ENCODE assay signal across 11 cellular contexts in genomic region chr17:50424246-50425000, GRCh38. TPM values are rescaled to one million over a fixed set of nuclear protein-coding genes. Genes with fewer than 3 reads are reported as not detected.
DNase-seq lines count a peak whose midpoint lies in the region; ATAC-seq and TF ChIP-seq lines count a peak whose summit lies in the region.
"Had no signal": no experiment of that assay in that cellular context is flagged by ENCODE, and none has a peak within 500 bp of the region (broad histone marks: within the 10 kb centered on the region; RNA-seq: fewer than 3 reads in every experiment).

No MANE protein-coding gene starts in this region.

- no TSS peak for BruUV-seq in MCF 10A (replicated peaks; lab: Mats Ljungman, UMichigan)

- H3K27me3 Mint-ChIP-seq in MCF 10A (ENCODE audit: insufficient read depth, unreplicated experiment) (no peaks in the 10 kb centered on the region), mesothelial cell of epicardium (ENCODE audit: low read depth) (no peaks in the 10 kb centered on the region)
- no peaks in the 10 kb centered on the region for H3K27me3 Mint-ChIP-seq in activated T-helper 1 cell treated with anti-CD3 and anti-CD28 coated beads, Interleukin-12 subunit alpha, Interleukin-12 subunit beta, Interleukin-2, Interleukin-4 antibody, amounts not matched to agents 30 ng/mL and 10 ng/mL and 1 ng/mL, durations not matched to agents 14 hours and 24 hours and 36 hours (ENCODE audit: insufficient read depth)

- CTCF ChIA-PET in MCF 10A (lab: Yijun Ruan, JAX) = interaction anchor here (4.0 kb wide), 1 partner anchor 27 kb away, joined by 37 read pairs; the partner anchor contains the start of gene LRRC59

- H3K4me3 ChIP-seq in breast epithelium (no peak overlapping the region), thyroid gland (replicated peaks in 1 of 3) (no peak overlapping the region)

- no peaks in the 10 kb centered on the region for H3K9me3 ChIP-seq in breast epithelium
- no peaks in the 10 kb centered on the region for H3K9me3 ChIP-seq in thyroid gland

- DNase-seq in breast epithelium (ENCODE audit: low spot score in 2 of 2) (no peak), MCF 10A (ENCODE audit: unreplicated experiment) (no peak), mesothelial cell of epicardium (ENCODE audit: low spot score in 2 of 2, unreplicated experiment in 2 of 2) (no peak), thyroid gland (no peak), NCI-H1417 treated with DMSO at 0.1 percent for 48 hours (lab: John Stamatoyannopoulos, UW) (no peak), hepatic stellate cell (ENCODE audit: low spot score) (no peak)
- DNase-seq in activated T-helper 1 cell treated with anti-CD3 and anti-CD28 coated beads, Interleukin-12 subunit alpha, Interleukin-12 subunit beta, Interleukin-2, Interleukin-4 antibody, amounts not matched to agents 30 ng/mL and 10 ng/mL and 1 ng/mL, durations not matched to agents 14 hours and 24 hours and 36 hours (ENCODE audit: low spot score) = no peak
- DNase-seq: activated CD8-positive, alpha-beta memory T cell treated with anti-CD3 and anti-CD28 coated beads, Interleukin-2, amount 50 U/mL, for 4 hours; RPMI8226 had no signal

- no peak overlapping the region for H3K27ac Mint-ChIP-seq in MCF 10A (ENCODE audit: low read depth, unreplicated experiment)
- H3K27ac Mint-ChIP-seq in activated T-helper 1 cell treated with anti-CD3 and anti-CD28 coated beads, Interleukin-12 subunit alpha, Interleukin-12 subunit beta, Interleukin-2, Interleukin-4 antibody, amounts not matched to agents 30 ng/mL and 10 ng/mL and 1 ng/mL, durations not matched to agents 14 hours and 24 hours and 36 hours = no peak overlapping the region
- H3K27ac Mint-ChIP-seq in mesothelial cell of epicardium = peak overlapping the region; percentile 86

- TF ChIP-seq CTCF in breast epithelium (IDR thresholded peaks at IDR 0.05) = no peak
- no peak for TF ChIP-seq CTCF in MCF 10A (IDR thresholded peaks at IDR 0.05; ENCODE audit: unreplicated experiment)
- TF ChIP-seq CTCF in mesothelial cell of epicardium (IDR thresholded peaks at IDR 0.05; ENCODE audit: unreplicated experiment) = no peak
- no peak for TF ChIP-seq CTCF in thyroid gland (IDR thresholded peaks at IDR 0.05)

- peaks cover 13% of the 10 kb centered on the region for H3K4me1 Mint-ChIP-seq in MCF 10A (ENCODE audit: insufficient read depth, unreplicated experiment)
- H3K4me1 Mint-ChIP-seq in activated T-helper 1 cell treated with anti-CD3 and anti-CD28 coated beads, Interleukin-12 subunit alpha, Interleukin-12 subunit beta, Interleukin-2, Interleukin-4 antibody, amounts not matched to agents 30 ng/mL and 10 ng/mL and 1 ng/mL, durations not matched to agents 14 hours and 24 hours and 36 hours (ENCODE audit: low read depth) = peaks cover 35% of the 10 kb centered on the region
- H3K4me1 Mint-ChIP-seq in mesothelial cell of epicardium = peaks cover 57% of the 10 kb centered on the region

- peak overlapping the region; percentile 86 to 91 for H3K27ac ChIP-seq in breast epithelium
- peak overlapping the region; percentile 87 to 92 (median 88) for H3K27ac ChIP-seq in thyroid gland

- no peaks in the 10 kb centered on the region for H3K36me3 ChIP-seq in breast epithelium
- no peaks in the 10 kb centered on the region for H3K36me3 ChIP-seq in thyroid gland

- H3K4me3 Mint-ChIP-seq in MCF 10A (ENCODE audit: unreplicated experiment) (no peak overlapping the region), mesothelial cell of epicardium (peak overlapping the region; percentile 78)
- peak overlapping the region; percentile 87 for H3K4me3 Mint-ChIP-seq in activated T-helper 1 cell treated with anti-CD3 and anti-CD28 coated beads, Interleukin-12 subunit alpha, Interleukin-12 subunit beta, Interleukin-2, Interleukin-4 antibody, amounts not matched to agents 30 ng/mL and 10 ng/mL and 1 ng/mL, durations not matched to agents 14 hours and 24 hours and 36 hours

- H3K4me1 ChIP-seq in breast epithelium = peaks cover 6 to 10% of the 10 kb centered on the region in 2 donors
- H3K4me1 ChIP-seq in thyroid gland = peaks cover 44 to 68% of the 10 kb centered on the region in 2 donors

- intact Hi-C loops in breast epithelium (cut with DNase I; ENCODE audit: low total_unique reads) = no loop called here
- intact Hi-C loops in MCF 10A (cut with micrococcal nuclease) = no loop called here
- intact Hi-C loops in activated T-helper 1 cell treated with anti-CD3 and anti-CD28 coated beads, Interleukin-12 subunit alpha, Interleukin-12 subunit beta, Interleukin-2, Interleukin-4 antibody, amounts not matched to agents 30 ng/mL and 10 ng/mL and 1 ng/mL, durations not matched to agents 14 hours and 24 hours and 36 hours (cut with micrococcal nuclease) = no loop called here
- intact Hi-C loops in thyroid gland (cut with DNase I) = no loop called here

- H3K9me3 Mint-ChIP-seq in MCF 10A (ENCODE audit: unreplicated experiment) (no peaks in the 10 kb centered on the region), mesothelial cell of epicardium (no peaks in the 10 kb centered on the region)
- no peaks in the 10 kb centered on the region for H3K9me3 Mint-ChIP-seq in activated T-helper 1 cell treated with anti-CD3 and anti-CD28 coated beads, Interleukin-12 subunit alpha, Interleukin-12 subunit beta, Interleukin-2, Interleukin-4 antibody, amounts not matched to agents 30 ng/mL and 10 ng/mL and 1 ng/mL, durations not matched to agents 14 hours and 24 hours and 36 hours

- peaks cover 6% of the 10 kb centered on the region for H3K36me3 Mint-ChIP-seq in MCF 10A (ENCODE audit: insufficient read depth, unreplicated experiment)
- H3K36me3 Mint-ChIP-seq in activated T-helper 1 cell treated with anti-CD3 and anti-CD28 coated beads, Interleukin-12 subunit alpha, Interleukin-12 subunit beta, Interleukin-2, Interleukin-4 antibody, amounts not matched to agents 30 ng/mL and 10 ng/mL and 1 ng/mL, durations not matched to agents 14 hours and 24 hours and 36 hours (ENCODE audit: low read depth) = peaks cover 2% of the 10 kb centered on the region
- H3K36me3 Mint-ChIP-seq in mesothelial cell of epicardium = no peaks in the 10 kb centered on the region

- POLR2A ChIA-PET in MCF 10A (lab: Yijun Ruan, JAX) = interaction anchor here (0.7 to 1.0 kb wide), 2 partner anchors 28 to 213 kb away, joined by 3 read pairs; partner anchors contain the start of gene LRRC59

- TF ChIP-seq POLR2A in breast epithelium (IDR thresholded peaks at IDR 0.05) = no peak
- no peak for TF ChIP-seq POLR2A in thyroid gland (IDR thresholded peaks at IDR 0.05)

- ATAC-seq in HG03175 (IDR thresholded peaks at IDR 0.05; ENCODE audit: unreplicated experiment) = no peak

- 68 to 71% methylated on average over 8 to 9 of the region's 9 CpGs for WGBS in thyroid gland, 2 donors

- H3K27me3 ChIP-seq in breast epithelium = no peaks in the 10 kb centered on the region
- no peaks in the 10 kb centered on the region for H3K27me3 ChIP-seq in thyroid gland

RNA-seq across cellular contexts. Expression of gene ACSF2, which starts 1.6 kb away (rescaled TPM):
- 10 to 100 TPM; 19.4 to 95.4 (median 86.3) TPM for total RNA-seq in breast epithelium
- total RNA-seq in MCF 10A (2022) = 10.5 and 17.8 TPM in 2 replicates
- total RNA-seq in activated T-helper 1 cell treated with anti-CD3 and anti-CD28 coated beads, Interleukin-12 subunit alpha, Interleukin-12 subunit beta, Interleukin-2, Interleukin-4 antibody, amounts not matched to agents 30 ng/mL and 10 ng/mL and 1 ng/mL, durations not matched to agents 14 hours and 24 hours and 36 hours = 8.8 and 11.3 TPM in 2 replicates
- total RNA-seq in mesothelial cell of epicardium = 107 to 113 TPM (median 112 TPM) in 3 replicates
- total RNA-seq in thyroid gland = 100 to 1,000 TPM in 3 of 4 donors, 10 to 100 TPM in 1; 97.3 to 193 (median 143) TPM

RNA-seq across cellular contexts. Expression of gene LRRC59, which starts 27.1 kb away (rescaled TPM):
- total RNA-seq in breast epithelium (10 to 100 TPM; 42.1 to 72.8 (median 54.0) TPM), MCF 10A (2022) (306 and 344 TPM in 2 replicates), mesothelial cell of epicardium (60.7 to 65.1 TPM (median 63.5 TPM) in 3 replicates), thyroid gland (10 to 100 TPM; 57.4 to 91.0 (median 77.5) TPM)
- 113 and 116 TPM in 2 replicates for total RNA-seq in activated T-helper 1 cell treated with anti-CD3 and anti-CD28 coated beads, Interleukin-12 subunit alpha, Interleukin-12 subunit beta, Interleukin-2, Interleukin-4 antibody, amounts not matched to agents 30 ng/mL and 10 ng/mL and 1 ng/mL, durations not matched to agents 14 hours and 24 hours and 36 hours

RNA-seq across cellular contexts. Expression of gene CHAD, which starts 44.3 kb away (rescaled TPM):
- total RNA-seq in breast epithelium (1 to 10 TPM in 2 of 3 donors, not detected in 1; 2.3 to 5.6 TPM), MCF 10A (2022) (not detected in 2 replicates), mesothelial cell of epicardium (not detected in 3 replicates), thyroid gland (under 1 TPM in 1 of 4 donors, not detected in 3; 0.67 TPM)
- total RNA-seq in activated T-helper 1 cell treated with anti-CD3 and anti-CD28 coated beads, Interleukin-12 subunit alpha, Interleukin-12 subunit beta, Interleukin-2, Interleukin-4 antibody, amounts not matched to agents 30 ng/mL and 10 ng/mL and 1 ng/mL, durations not matched to agents 14 hours and 24 hours and 36 hours = not detected in 2 replicates
- total RNA-seq: M059J had no signal

RNA-seq across cellular contexts. Expression of gene EME1, which starts 51.4 kb away (rescaled TPM):
- total RNA-seq in breast epithelium (1 to 10 TPM in 1 of 3 donors, under 1 TPM in 2; 0.29 to 2.0 (median 0.64) TPM), MCF 10A (2022) (6.0 and 6.7 TPM in 2 replicates), mesothelial cell of epicardium (7.8 to 11.6 TPM (median 10.3 TPM) in 3 replicates), thyroid gland (under 1 TPM in 2 of 4 donors, not detected in 2; 0.27 to 0.93 TPM)
- 27.7 and 32.9 TPM in 2 replicates for total RNA-seq in activated T-helper 1 cell treated with anti-CD3 and anti-CD28 coated beads, Interleukin-12 subunit alpha, Interleukin-12 subunit beta, Interleukin-2, Interleukin-4 antibody, amounts not matched to agents 30 ng/mL and 10 ng/mL and 1 ng/mL, durations not matched to agents 14 hours and 24 hours and 36 hours

RNA-seq across cellular contexts. Expression of gene MRPL27, which starts 51.4 kb away (rescaled TPM):
- total RNA-seq in breast epithelium (10 to 100 TPM; 46.0 to 64.9 (median 49.1) TPM), MCF 10A (2022) (57.2 and 71.5 TPM in 2 replicates), mesothelial cell of epicardium (55.0 to 57.5 TPM (median 56.0 TPM) in 3 replicates), thyroid gland (100 to 1,000 TPM in 1 of 4 donors, 10 to 100 TPM in 3; 44.6 to 115 (median 80.8) TPM)
- total RNA-seq in activated T-helper 1 cell treated with anti-CD3 and anti-CD28 coated beads, Interleukin-12 subunit alpha, Interleukin-12 subunit beta, Interleukin-2, Interleukin-4 antibody, amounts not matched to agents 30 ng/mL and 10 ng/mL and 1 ng/mL, durations not matched to agents 14 hours and 24 hours and 36 hours = 73.4 and 78.7 TPM in 2 replicates
